In the genomic region with DNA sequence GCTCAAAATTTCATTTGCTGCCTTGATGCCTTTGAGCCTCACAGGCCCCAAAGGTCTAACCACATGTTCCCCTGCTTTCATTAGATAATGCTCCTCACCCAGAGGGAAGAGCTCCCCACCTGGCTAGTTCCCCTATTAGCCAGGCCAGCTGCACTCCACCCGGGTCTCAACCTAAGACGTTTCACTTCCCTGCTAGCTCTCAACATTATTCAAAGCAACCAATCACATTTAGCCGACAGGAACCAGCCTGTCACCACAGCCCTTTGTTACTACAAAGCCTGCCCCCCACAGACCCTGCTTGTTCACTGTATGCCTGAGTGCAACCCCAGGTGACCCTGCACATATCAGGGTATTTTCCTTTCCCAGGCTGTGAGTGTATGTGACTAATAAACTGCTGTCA, we compare ENCODE assay signal across 11 cellular contexts.
DNase-seq lines count a peak whose midpoint lies in the region; ATAC-seq and TF ChIP-seq lines count a peak whose summit lies in the region.
"Had no signal": no experiment of that assay in that cellular context is flagged by ENCODE, and none has a peak within 500 bp of the region (broad histone marks: within the 10 kb centered on the region; RNA-seq: fewer than 3 reads in every experiment).

No MANE protein-coding gene starts in this region.

- H3K36me3 Mint-ChIP-seq in endodermal cell (ENCODE audit: low read depth) = peaks cover 5% of the 10 kb centered on the region

- no peak overlapping the region for H3K4me3 ChIP-seq in HL-60 (replicated peaks; ENCODE audit: insufficient read depth, low read length)
- H3K4me3 ChIP-seq in endodermal cell (ENCODE audit: low read length) = no peak overlapping the region
- H3K4me3 ChIP-seq in upper lobe of right lung = no peak overlapping the region
- H3K4me3 ChIP-seq: gastroesophageal sphincter had no signal

- H3K9me3 Mint-ChIP-seq in endodermal cell = peaks cover 15% of the 10 kb centered on the region

- H3K27me3 Mint-ChIP-seq in endodermal cell (ENCODE audit: insufficient read depth) = no peaks in the 10 kb centered on the region
- H3K27me3 Mint-ChIP-seq: activated naive CD8-positive, alpha-beta T cell treated with anti-CD3 and anti-CD28 coated beads, Interleukin-2, amount 50 U/mL, for 24 hours had no signal

- no peak overlapping the region for H3K9ac ChIP-seq in endodermal cell (ENCODE audit: extremely low read depth, low read length, poor library complexity, severe bottlenecking)

- DNase-seq in HL-60 (ENCODE audit: low read depth in 1 of 2, low spot score in 1 of 2) (peak; percentile 39 to 81), endodermal cell (peak; percentile 65), mucosa of gallbladder (ENCODE audit: low spot score) (no peak), GM03348 (ENCODE audit: low spot score) (no peak), SW 1271 (lab: John Stamatoyannopoulos, UW) (no peak), upper lobe of right lung (no peak)
- DNase-seq: activated naive CD8-positive, alpha-beta T cell treated with anti-CD3 and anti-CD28 coated beads, Interleukin-2, amount 50 U/mL, for 24 hours; DMS 273 treated with DMSO at 0.1 percent for 48 hours had no signal

- H3K27ac ChIP-seq in HL-60 (replicated peaks) = no peak overlapping the region; the same call in 1 of the 2 replicates
- no peak overlapping the region for H3K27ac ChIP-seq in endodermal cell (ENCODE audit: low read depth, low read length)
- no peak overlapping the region for H3K27ac ChIP-seq in upper lobe of right lung
- H3K27ac ChIP-seq: gastroesophageal sphincter had no signal

- no peak overlapping the region for H3K4me3 Mint-ChIP-seq in endodermal cell
- H3K4me3 Mint-ChIP-seq: activated naive CD8-positive, alpha-beta T cell treated with anti-CD3 and anti-CD28 coated beads, Interleukin-2, amount 50 U/mL, for 24 hours had no signal

- TF ChIP-seq CTCF in HL-60 (IDR thresholded peaks at IDR 0.05; ENCODE audit: insufficient read depth, low read length) = no peak
- TF ChIP-seq CTCF in endodermal cell (conservative IDR thresholded peaks at IDR 0.05) = no peak
- no peak for TF ChIP-seq CTCF in upper lobe of right lung (IDR thresholded peaks at IDR 0.05)

- H3K27ac Mint-ChIP-seq in endodermal cell = no peak overlapping the region
- H3K27ac Mint-ChIP-seq: activated naive CD8-positive, alpha-beta T cell treated with anti-CD3 and anti-CD28 coated beads, Interleukin-2, amount 50 U/mL, for 24 hours had no signal

- H3K9me3 ChIP-seq in endodermal cell (ENCODE audit: control insufficient read depth, low read length) (peaks cover 12% of the 10 kb centered on the region), upper lobe of right lung (peaks cover 5% of the 10 kb centered on the region)

- WGBS in endodermal cell (ENCODE audit: insufficient coverage in 1 of 2, insufficient read length in 1 of 2), 2 experiments = 67% methylated on average over 3 of the region's 3 CpGs; no CpG with 5 or more reads in 1 of the 2 experiments

- ATAC-seq in GM18873 (IDR thresholded peaks at IDR 0.05; ENCODE audit: low FRiP score, unreplicated experiment) = peak; percentile 61
- peak; percentile 98 for ATAC-seq in HG02623 (IDR thresholded peaks at IDR 0.05; ENCODE audit: unreplicated experiment)
- ATAC-seq in upper lobe of right lung = no peak
- ATAC-seq: activated naive CD8-positive, alpha-beta T cell treated with anti-CD3 and anti-CD28 coated beads, Interleukin-2, amount 50 U/mL, for 24 hours; gastroesophageal sphincter had no signal

- no peaks in the 10 kb centered on the region for H3K27me3 ChIP-seq in HL-60 (ENCODE audit: insufficient read depth, poor library complexity, severe bottlenecking)
- no peaks in the 10 kb centered on the region for H3K27me3 ChIP-seq in endodermal cell (ENCODE audit: control insufficient read depth, insufficient read depth, low read length, poor library complexity, severe bottlenecking)
- H3K27me3 ChIP-seq in upper lobe of right lung = no peaks in the 10 kb centered on the region
- H3K27me3 ChIP-seq: gastroesophageal sphincter had no signal

- no peaks in the 10 kb centered on the region for H3K36me3 ChIP-seq in endodermal cell (ENCODE audit: control insufficient read depth, insufficient read depth, low read length)
- H3K36me3 ChIP-seq in upper lobe of right lung = no peaks in the 10 kb centered on the region
- H3K36me3 ChIP-seq: gastroesophageal sphincter had no signal

- H3K4me1 ChIP-seq in endodermal cell (ENCODE audit: control insufficient read depth, insufficient read depth, low read length) = no peaks in the 10 kb centered on the region
- H3K4me1 ChIP-seq in upper lobe of right lung = no peaks in the 10 kb centered on the region
- H3K4me1 ChIP-seq: gastroesophageal sphincter had no signal

- H3K4me1 Mint-ChIP-seq in endodermal cell = no peaks in the 10 kb centered on the region
- H3K4me1 Mint-ChIP-seq: activated naive CD8-positive, alpha-beta T cell treated with anti-CD3 and anti-CD28 coated beads, Interleukin-2, amount 50 U/mL, for 24 hours had no signal

- intact Hi-C loops in upper lobe of right lung (cut with DNase I) = no loop called here

Comparison
In these comparisons a context has a peak if more than half of its experiments do, and no peak if none do; other contexts are left out.
1. DNase-seq: peak in HL-60 (2 of 2) and endodermal cell (single experiment); none in mucosa of gallbladder (single experiment), GM03348 (single experiment), SW 1271 (0 of 2) and upper lobe of right lung (single experiment).